Comparison of ENCODE assay signal across 8 cellular contexts in the genomic region with DNA sequence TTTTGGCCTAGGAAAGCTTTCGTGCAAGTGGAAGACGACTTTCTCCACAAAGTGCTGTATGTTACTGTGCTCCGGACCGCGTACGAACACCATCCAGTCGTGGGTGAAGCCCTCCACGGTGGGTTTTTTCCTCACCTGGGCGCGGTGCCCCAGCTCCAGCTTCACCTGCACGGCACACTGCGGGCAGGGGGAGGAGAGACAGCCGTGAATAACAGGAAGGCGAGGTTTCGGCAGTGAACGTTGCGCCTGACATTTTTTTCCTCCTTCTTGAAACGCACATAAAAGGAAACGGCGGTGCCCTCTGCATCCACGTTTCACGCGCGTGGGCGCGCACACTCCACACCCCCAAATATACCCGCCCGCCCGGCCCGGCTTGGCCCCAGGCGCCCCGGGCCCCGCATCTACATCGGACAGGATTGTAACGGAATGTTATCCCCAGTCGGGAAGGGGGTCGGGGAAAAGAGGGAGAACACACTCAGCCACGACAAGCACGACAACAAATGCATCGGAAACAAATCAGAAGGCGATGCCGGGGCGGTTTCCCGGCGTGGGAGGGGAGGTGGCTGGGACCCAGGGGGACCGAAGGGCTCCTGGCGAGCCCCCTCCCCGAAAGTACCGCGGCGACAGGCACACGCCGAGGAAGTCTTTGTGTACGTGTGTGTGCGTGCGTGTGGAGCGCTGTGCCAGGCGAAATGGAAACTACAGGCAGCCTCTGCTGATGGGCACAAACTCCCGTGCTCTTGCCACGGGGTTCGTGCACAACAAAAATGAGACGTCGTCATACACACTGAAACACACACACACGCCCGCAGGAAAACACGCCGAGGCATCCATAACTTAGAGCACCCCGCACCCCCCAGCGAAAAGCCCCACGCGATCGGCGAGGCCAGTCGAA. TPM values are rescaled to one million over a fixed set of nuclear protein-coding genes. Genes with fewer than 3 reads are reported as not detected.
A peak's percentile ranks its signal among the peaks of the same experiment; 100 is the strongest.
DNase-seq lines count a peak whose midpoint lies in the region.

No MANE protein-coding gene starts in this region.

- peak; percentile 63 for DNase-seq in Ammon's horn (ENCODE audit: low spot score)
- peak; percentile 8 for DNase-seq in HuH-7.5 (ENCODE audit: low spot score)
- DNase-seq in activated CD4-positive, alpha-beta T cell treated with anti-CD3 and anti-CD28 coated beads, Interleukin-2, amount 50 U/mL, for 48 hours = peak; percentile 57 to 68
- DNase-seq in ecto neural progenitor cell (ENCODE audit: low spot score) = peak; percentile 58
- DNase-seq in lung microvascular endothelial cell (ENCODE audit: low read depth in 2 of 2) = peak; percentile 61 to 64
- DNase-seq in stimulated activated CD8-positive, alpha-beta memory T cell treated with anti-CD3 and anti-CD28 coated beads, Interleukin-12 subunit alpha, Interleukin-12 subunit beta, amount 100 ng/mL, for 1 hour (ENCODE audit: low read depth) = peak; percentile 24
- DNase-seq in inferior parietal cortex (ENCODE audit: extremely low spot score) = no peak
- no peak for DNase-seq in NCI-H774 (lab: John Stamatoyannopoulos, UW)

RNA-seq across cellular contexts. Expression of gene MLLT3, which starts 1.4 kb away (rescaled TPM):
- 3.8 and 4.1 TPM in 2 replicates for total RNA-seq in lung microvascular endothelial cell

Comparison
In these comparisons a context has a peak if more than half of its experiments do, and no peak if none do; other contexts are left out.
1. DNase-seq: peak in Ammon's horn (single experiment), HuH-7.5 (single experiment), activated CD4-positive, alpha-beta T cell treated with anti-CD3 and anti-CD28 coated beads, Interleukin-2, amount 50 U/mL, for 48 hours (2 of 2), ecto neural progenitor cell (single experiment), lung microvascular endothelial cell (2 of 2) and stimulated activated CD8-positive, alpha-beta memory T cell treated with anti-CD3 and anti-CD28 coated beads, Interleukin-12 subunit alpha, Interleukin-12 subunit beta, amount 100 ng/mL, for 1 hour (single experiment); none in inferior parietal cortex (single experiment) and NCI-H774 (single experiment).